In genomic region chr14:103541944-103542544, GRCh38 we compare ENCODE assay signal across 10 cellular contexts. TPM values are rescaled to one million over a fixed set of nuclear protein-coding genes. Genes with fewer than 3 reads are reported as not detected.
A peak's percentile ranks its signal among the peaks of the same experiment; 100 is the strongest.
DNase-seq lines count a peak whose midpoint lies in the region; ATAC-seq and TF ChIP-seq lines count a peak whose summit lies in the region.
"Had no signal": no experiment of that assay in that cellular context is flagged by ENCODE, and none has a peak within 500 bp of the region (broad histone marks: within the 10 kb centered on the region; RNA-seq: fewer than 3 reads in every experiment).

No MANE protein-coding gene starts in this region.

- peaks cover 8% of the 10 kb centered on the region for H3K27me3 Mint-ChIP-seq in neural progenitor cell (ENCODE audit: insufficient read depth, low read depth)
- no peaks in the 10 kb centered on the region for H3K27me3 Mint-ChIP-seq in activated CD4-positive, alpha-beta T cell treated with anti-CD3 and anti-CD28 coated beads, Interleukin-2, amount 10 ng/mL, durations not matched to agents 7 days and 5 days

- H3K4me3 Mint-ChIP-seq in neural progenitor cell, result peak overlapping the region; percentile 65
- H3K4me3 Mint-ChIP-seq in activated CD4-positive, alpha-beta T cell treated with anti-CD3 and anti-CD28 coated beads, Interleukin-2, amount 10 ng/mL, durations not matched to agents 7 days and 5 days, result no peak overlapping the region
- H3K4me3 Mint-ChIP-seq: naive thymus-derived CD4-positive, alpha-beta T cell had no signal

- H3K4me3 ChIP-seq in neural progenitor cell, result peak overlapping the region; percentile 42

- H3K4me1 Mint-ChIP-seq in neural progenitor cell, result peaks cover 36% of the 10 kb centered on the region
- no peaks in the 10 kb centered on the region for H3K4me1 Mint-ChIP-seq in activated CD4-positive, alpha-beta T cell treated with anti-CD3 and anti-CD28 coated beads, Interleukin-2, amount 10 ng/mL, durations not matched to agents 7 days and 5 days

- H3K79me2 ChIP-seq in neural progenitor cell (ENCODE audit: low read depth), result no peaks in the 10 kb centered on the region

- H3K9me3 Mint-ChIP-seq in neural progenitor cell, result no peaks in the 10 kb centered on the region
- H3K9me3 Mint-ChIP-seq in activated CD4-positive, alpha-beta T cell treated with anti-CD3 and anti-CD28 coated beads, Interleukin-2, amount 10 ng/mL, durations not matched to agents 7 days and 5 days, result no peaks in the 10 kb centered on the region
- H3K9me3 Mint-ChIP-seq: naive thymus-derived CD4-positive, alpha-beta T cell had no signal

- TF ChIP-seq CTCF in foreskin keratinocyte (conservative IDR thresholded peaks at IDR 0.05) (peak; percentile 4), neural progenitor cell (IDR thresholded peaks at IDR 0.05) (peak; percentile 6)

- ATAC-seq in Right ventricle myocardium inferior, result no peak
- no peak for ATAC-seq in foreskin keratinocyte
- ATAC-seq in HG02884 (IDR thresholded peaks at IDR 0.05; ENCODE audit: unreplicated experiment), result no peak
- ATAC-seq in HG03135 (IDR thresholded peaks at IDR 0.05; ENCODE audit: unreplicated experiment), result no peak

- CTCF ChIA-PET in activated CD4-positive, alpha-beta T cell treated with anti-CD3 and anti-CD28 coated beads, Interleukin-2, amount 10 ng/mL, durations not matched to agents 7 days and 5 days (lab: Charles Lee), result interaction anchor here (1.1 kb wide), 1 partner anchor 22 kb away, joined by 3 read pairs; no protein-coding TSS in a partner anchor

- POLR2A ChIA-PET in activated CD4-positive, alpha-beta T cell treated with anti-CD3 and anti-CD28 coated beads, Interleukin-2, amount 10 ng/mL, durations not matched to agents 7 days and 5 days (lab: Charles Lee), result no interaction called here

- peak overlapping the region; percentile 85 for H3K27ac Mint-ChIP-seq in neural progenitor cell
- H3K27ac Mint-ChIP-seq in activated CD4-positive, alpha-beta T cell treated with anti-CD3 and anti-CD28 coated beads, Interleukin-2, amount 10 ng/mL, durations not matched to agents 7 days and 5 days, result no peak overlapping the region
- H3K27ac Mint-ChIP-seq: naive thymus-derived CD4-positive, alpha-beta T cell had no signal

- H3K36me3 ChIP-seq in neural progenitor cell, result no peaks in the 10 kb centered on the region

- H3K27ac ChIP-seq in foreskin keratinocyte, result no peak overlapping the region
- peak overlapping the region; percentile 85 for H3K27ac ChIP-seq in neural progenitor cell

- peaks cover 7% of the 10 kb centered on the region for H3F3A ChIP-seq in neural progenitor cell (ENCODE audit: low read depth)

- H3K4me1 ChIP-seq in foreskin keratinocyte (peaks cover 10% of the 10 kb centered on the region), neural progenitor cell (peaks cover 45% of the 10 kb centered on the region)

- no peaks in the 10 kb centered on the region for H3K9me3 ChIP-seq in neural progenitor cell (ENCODE audit: low read depth)

- DNase-seq in Right ventricle myocardium inferior (ENCODE audit: missing footprints), result peak; percentile 59
- DNase-seq in cardiac septum (ENCODE audit: low spot score), result no peak
- DNase-seq in foreskin keratinocyte, result no peak
- DNase-seq in neural progenitor cell (ENCODE audit: low spot score), result peak; percentile 65
- no peak for DNase-seq in activated CD4-positive, alpha-beta T cell treated with anti-CD3 and anti-CD28 coated beads, Interleukin-2, amount 10 ng/mL, durations not matched to agents 7 days and 5 days
- no peak for DNase-seq in mesenteric fat pad (ENCODE audit: low spot score)
- DNase-seq: activated naive CD4-positive, alpha-beta T cell treated with Interleukin-2 at 50 U/mL for 16 hours; naive thymus-derived CD4-positive, alpha-beta T cell had no signal

- no peaks in the 10 kb centered on the region for H3K36me3 Mint-ChIP-seq in neural progenitor cell
- H3K36me3 Mint-ChIP-seq in activated CD4-positive, alpha-beta T cell treated with anti-CD3 and anti-CD28 coated beads, Interleukin-2, amount 10 ng/mL, durations not matched to agents 7 days and 5 days (ENCODE audit: low read depth), result no peaks in the 10 kb centered on the region
- H3K36me3 Mint-ChIP-seq: naive thymus-derived CD4-positive, alpha-beta T cell had no signal

- H4K20me1 ChIP-seq in neural progenitor cell (ENCODE audit: low read depth), result no peaks in the 10 kb centered on the region

- peak overlapping the region; percentile 60 for H3K9ac ChIP-seq in neural progenitor cell

- no peak overlapping the region for H2AFZ ChIP-seq in neural progenitor cell (replicated peaks)

- H3K27me3 ChIP-seq in foreskin keratinocyte (peaks cover 4% of the 10 kb centered on the region), neural progenitor cell (no peaks in the 10 kb centered on the region)

- intact Hi-C loops in Right ventricle myocardium inferior (cut with DNase I), result no loop called here
- intact Hi-C loops in cardiac septum (cut with DNase I), result no loop called here

- peak overlapping the region; percentile 92 for H3K4me2 ChIP-seq in neural progenitor cell

RNA-seq across cellular contexts. Expression of gene TRMT61A, which starts 13.0 kb away (rescaled TPM):
- total RNA-seq in Right ventricle myocardium inferior (5.6 TPM), cardiac septum (5.2 TPM), foreskin keratinocyte (12.0 and 14.1 TPM in 2 replicates), neural progenitor cell (ENCODE audit: low replicate concordance) (1.2 and 5.6 TPM in 2 replicates), mesenteric fat pad (13.8 TPM)
- 13.8 and 14.9 TPM in 2 replicates for polyA plus RNA-seq in foreskin keratinocyte
- total RNA-seq in activated CD4-positive, alpha-beta T cell treated with anti-CD3 and anti-CD28 coated beads, Interleukin-2, amount 10 ng/mL, durations not matched to agents 7 days and 5 days, result 1 to 10 TPM; 7.0 to 8.8 TPM

RNA-seq across cellular contexts. Expression of gene CKB, which starts 19.4 kb away (rescaled TPM):
- total RNA-seq in Right ventricle myocardium inferior, result 577 TPM
- total RNA-seq in cardiac septum, result 327 TPM
- total RNA-seq in foreskin keratinocyte, result 1.8 and 4.1 TPM in 2 replicates
- polyA plus RNA-seq in foreskin keratinocyte, result 4.4 and 7.1 TPM in 2 replicates
- 54.2 and 173 TPM in 2 replicates for total RNA-seq in neural progenitor cell (ENCODE audit: low replicate concordance)
- under 1 TPM; 0.52 to 0.67 TPM for total RNA-seq in activated CD4-positive, alpha-beta T cell treated with anti-CD3 and anti-CD28 coated beads, Interleukin-2, amount 10 ng/mL, durations not matched to agents 7 days and 5 days
- 90.1 TPM for total RNA-seq in mesenteric fat pad

RNA-seq across cellular contexts. Expression of gene BAG5, which starts 20.4 kb away (rescaled TPM):
- total RNA-seq in Right ventricle myocardium inferior (16.1 TPM), cardiac septum (20.1 TPM), foreskin keratinocyte (25.7 and 28.0 TPM in 2 replicates), neural progenitor cell (ENCODE audit: low replicate concordance) (19.4 and 59.9 TPM in 2 replicates), mesenteric fat pad (55.1 TPM)
- polyA plus RNA-seq in foreskin keratinocyte, result 9.0 and 11.1 TPM in 2 replicates
- 10 to 100 TPM; 29.8 to 30.5 TPM for total RNA-seq in activated CD4-positive, alpha-beta T cell treated with anti-CD3 and anti-CD28 coated beads, Interleukin-2, amount 10 ng/mL, durations not matched to agents 7 days and 5 days

RNA-seq across cellular contexts. Expression of gene COA8, which starts 20.7 kb away (rescaled TPM):
- total RNA-seq in Right ventricle myocardium inferior (49.3 TPM), cardiac septum (43.8 TPM), foreskin keratinocyte (46.2 and 46.5 TPM in 2 replicates), neural progenitor cell (ENCODE audit: low replicate concordance) (38.6 and 72.3 TPM in 2 replicates), mesenteric fat pad (45.8 TPM)
- 76.4 and 88.0 TPM in 2 replicates for polyA plus RNA-seq in foreskin keratinocyte
- 10 to 100 TPM; 24.7 to 24.9 TPM for total RNA-seq in activated CD4-positive, alpha-beta T cell treated with anti-CD3 and anti-CD28 coated beads, Interleukin-2, amount 10 ng/mL, durations not matched to agents 7 days and 5 days

Comparison
In these comparisons a context has a peak if more than half of its experiments do, and no peak if none do; other contexts are left out.
1. DNase-seq: peak in Right ventricle myocardium inferior (single experiment) and neural progenitor cell (single experiment); none in cardiac septum (single experiment), foreskin keratinocyte (0 of 2), activated CD4-positive, alpha-beta T cell treated with anti-CD3 and anti-CD28 coated beads, Interleukin-2, amount 10 ng/mL, durations not matched to agents 7 days and 5 days (single experiment) and mesenteric fat pad (single experiment).
2. RNA of gene CKB, which starts 19.4 kb away (total RNA-seq): 577 TPM in Right ventricle myocardium inferior (single experiment), 327 TPM in cardiac septum (single experiment), 90.1 TPM in mesenteric fat pad (single experiment) and 54.2 to 173 TPM in neural progenitor cell; 1.8 to 4.1 TPM in foreskin keratinocyte and 0.52 to 0.67 TPM in activated CD4-positive, alpha-beta T cell treated with anti-CD3 and anti-CD28 coated beads, Interleukin-2, amount 10 ng/mL, durations not matched to agents 7 days and 5 days; every median in the first group is over 10 times any median in the second.